In the genomic region with DNA sequence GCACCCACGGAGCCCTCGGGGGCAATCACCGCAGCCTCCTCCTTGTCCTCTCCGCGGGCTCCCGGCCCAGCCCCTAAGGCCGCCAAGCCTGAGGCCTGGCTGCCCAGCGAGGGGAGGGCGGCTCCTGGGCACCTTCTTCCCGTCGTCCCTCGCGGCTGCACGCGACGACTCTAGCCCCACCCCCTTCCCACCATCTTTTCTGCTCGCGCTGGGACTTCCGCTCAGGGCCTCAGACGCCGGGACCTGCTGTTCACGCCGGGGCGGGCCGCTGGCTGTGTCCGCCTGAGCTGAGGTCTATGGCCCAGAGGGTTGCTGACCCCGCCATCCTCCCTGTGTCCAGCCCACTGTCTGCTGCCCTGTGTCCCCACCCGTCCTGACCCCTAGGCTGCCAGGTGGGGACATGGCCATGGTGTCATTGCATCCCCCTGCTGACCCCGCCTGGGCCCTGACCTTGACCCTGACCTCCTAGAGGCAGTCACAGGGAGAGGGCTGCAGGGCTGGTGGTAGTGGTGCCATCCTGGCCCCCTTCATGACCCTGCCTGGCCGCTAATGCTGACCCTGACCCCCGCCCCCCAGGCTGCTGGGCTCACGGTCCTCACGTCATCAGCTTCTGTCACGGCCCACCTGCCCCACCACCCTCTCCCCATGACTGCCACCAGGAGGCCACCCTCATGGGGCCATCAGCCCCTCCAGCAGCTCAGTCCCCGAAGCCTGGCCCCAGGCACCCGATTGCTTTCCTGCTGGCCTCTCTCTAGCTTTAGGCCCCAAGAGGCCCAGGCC, we compare ENCODE assay signal across 19 cellular contexts.
"Had no signal": no experiment of that assay in that cellular context is flagged by ENCODE, and none has a peak within 500 bp of the region (broad histone marks: within the 10 kb centered on the region; RNA-seq: fewer than 3 reads in every experiment).

No MANE protein-coding gene starts in this region.

- H3K9ac ChIP-seq: neural progenitor cell had no signal

- H3K4me2 ChIP-seq: neural progenitor cell had no signal

- H2AFZ ChIP-seq: neural progenitor cell had no signal

- DNase-seq: activated CD4-positive, alpha-beta T cell treated with anti-CD3 and anti-CD28 coated beads, Interleukin-2, amount 50 U/mL, for 4 hours; activated gamma-delta T cell treated with Interleukin-2 at 50 U/mL for 16 hours; activated T-cell treated with anti-CD3 and anti-CD28 coated beads, Interleukin-2, amount 50 U/mL, for 72 hours; amniotic stem cell; dermis blood vessel endothelial cell; effector memory CD4-positive, alpha-beta T cell; foreskin fibroblast; hippocampal formation; left colon; stimulated activated naive CD4-positive, alpha-beta T cell; substantia nigra; SW 1271; T-helper 2 cell; WERI-Rb-1 had no signal

- ATAC-seq: activated naive CD4-positive, alpha-beta T cell treated with anti-CD3 and anti-CD28 coated beads, Interleukin-2, amount 50 U/mL, for 72 hours; activated T-cell treated with anti-CD3 and anti-CD28 coated beads, Interleukin-2, amount 50 U/mL, for 72 hours; left colon; sciatic nerve had no signal

- H3K27ac ChIP-seq: cardiac muscle cell, neural progenitor cell, ovary, WERI-Rb-1 had no signal

- H3K36me3 ChIP-seq: cardiac muscle cell, neural progenitor cell, ovary, WERI-Rb-1 had no signal

- H3K27me3 ChIP-seq: cardiac muscle cell, neural progenitor cell, ovary had no signal

- H3K9me3 ChIP-seq: ovary had no signal

- H3K4me3 ChIP-seq: cardiac muscle cell, neural progenitor cell, ovary had no signal
